23 cellular contexts compared by ENCODE assay signal in the genomic region with DNA sequence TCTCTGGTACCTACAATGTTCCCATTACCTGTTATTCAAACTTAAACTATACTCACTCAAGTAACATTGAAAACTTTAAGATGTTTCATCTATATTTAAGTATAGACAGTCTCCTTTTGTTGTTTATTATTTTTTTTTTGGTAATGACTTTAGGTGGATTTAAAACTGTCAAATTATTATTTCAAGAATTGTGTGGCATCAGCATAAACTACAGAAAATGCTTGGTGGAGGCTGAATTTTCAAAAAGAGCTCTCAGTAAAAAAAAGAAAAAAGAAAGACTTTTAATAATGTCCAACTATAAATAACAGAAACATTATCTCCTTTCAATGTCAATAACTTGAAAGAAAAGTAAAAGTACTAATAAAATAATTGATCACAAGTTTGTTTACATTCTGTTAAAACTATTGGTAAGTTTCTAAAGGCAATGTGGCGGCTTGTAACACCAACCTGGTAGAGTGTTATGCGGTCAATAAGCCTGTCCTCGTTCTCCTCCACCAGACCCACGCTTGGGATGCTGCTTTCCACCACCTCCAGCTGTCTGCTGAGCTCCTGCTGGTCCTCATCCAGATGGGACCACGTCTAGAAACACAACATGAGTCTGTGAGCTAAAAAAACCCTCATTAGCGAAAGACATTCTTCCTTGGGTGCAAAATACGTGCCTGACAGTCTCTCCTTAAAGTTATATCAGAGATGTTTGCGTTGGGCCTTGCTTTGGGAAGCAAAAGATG.
"Had no signal": no experiment of that assay in that cellular context is flagged by ENCODE, and none has a peak within 500 bp of the region (broad histone marks: within the 10 kb centered on the region; RNA-seq: fewer than 3 reads in every experiment).

No MANE protein-coding gene starts in this region.

- H3K4me1 ChIP-seq: gastrocnemius medialis, suprapubic skin, thyroid gland had no signal

- DNase-seq: effector memory CD4-positive, alpha-beta T cell; gastrocnemius medialis; heart right ventricle; islet precursor cell; left lung; mesenchymal stem cell; midbrain; naive B cell; nephron progenitor cell; stimulated activated CD4-positive, alpha-beta T cell treated with anti-CD3 and anti-CD28 coated beads, Interleukin-4, amount 100 ng/mL, for 1 hour; stimulated activated CD8-positive, alpha-beta memory T cell treated with anti-CD3 and anti-CD28 coated beads, Interleukin-4, amount 100 ng/mL, for 48 hours; stimulated activated naive CD8-positive, alpha-beta T cell treated with anti-CD3 and anti-CD28 coated beads, Interleukin-15, Interleukin-2, amounts not matched to agents 100 U/mL and 50 U/mL, for 24 hours; thyroid gland; upper lobe of left lung; uterus had no signal

- H3K4me3 Mint-ChIP-seq: naive B cell; nephron progenitor cell; stimulated activated effector memory CD8-positive, alpha-beta T cell treated with anti-CD3 and anti-CD28 coated beads, Interleukin-12 subunit alpha, Interleukin-12 subunit beta, amount 100 ng/mL, for 72 hours had no signal

- H3K4me1 Mint-ChIP-seq: stimulated activated effector memory CD8-positive, alpha-beta T cell treated with anti-CD3 and anti-CD28 coated beads, Interleukin-12 subunit alpha, Interleukin-12 subunit beta, amount 100 ng/mL, for 72 hours had no signal

- H3K27ac ChIP-seq: epithelial cell of prostate, esophagus muscularis mucosa, gastrocnemius medialis, left lung, neutrophil, right atrium auricular region, suprapubic skin, thyroid gland, upper lobe of left lung had no signal

- ATAC-seq: gastrocnemius medialis; heart right ventricle; left lung; stimulated activated effector memory CD8-positive, alpha-beta T cell treated with anti-CD3 and anti-CD28 coated beads, Interleukin-12 subunit alpha, Interleukin-12 subunit beta, amount 100 ng/mL, for 72 hours; stimulated activated naive CD8-positive, alpha-beta T cell treated with anti-CD3 and anti-CD28 coated beads, Interleukin-15, Interleukin-2, amounts not matched to agents 100 U/mL and 50 U/mL, for 24 hours had no signal

- H3K27me3 Mint-ChIP-seq: naive B cell had no signal

- H3K9me3 Mint-ChIP-seq: naive B cell; nephron progenitor cell; stimulated activated effector memory CD8-positive, alpha-beta T cell treated with anti-CD3 and anti-CD28 coated beads, Interleukin-12 subunit alpha, Interleukin-12 subunit beta, amount 100 ng/mL, for 72 hours had no signal

- H3K9me3 ChIP-seq: esophagus muscularis mucosa, gastrocnemius medialis, heart right ventricle, left lung, neutrophil, right atrium auricular region, suprapubic skin, thyroid gland, upper lobe of left lung, uterus had no signal

- H3K4me2 ChIP-seq: smooth muscle cell had no signal

- H3K4me3 ChIP-seq: esophagus muscularis mucosa, gastrocnemius medialis, heart right ventricle, left lung, lung, right atrium auricular region, smooth muscle cell, suprapubic skin, thyroid gland, upper lobe of left lung, uterus had no signal

- H3K36me3 ChIP-seq: uterus had no signal

- H3K27ac Mint-ChIP-seq: nephron progenitor cell; stimulated activated effector memory CD8-positive, alpha-beta T cell treated with anti-CD3 and anti-CD28 coated beads, Interleukin-12 subunit alpha, Interleukin-12 subunit beta, amount 100 ng/mL, for 72 hours had no signal

- H3K27me3 ChIP-seq: esophagus muscularis mucosa, gastrocnemius medialis, heart right ventricle, left lung, neutrophil, right atrium auricular region, suprapubic skin, thyroid gland, upper lobe of left lung, uterus had no signal
